ENCODE assay signal across 8 cellular contexts in the genomic region with DNA sequence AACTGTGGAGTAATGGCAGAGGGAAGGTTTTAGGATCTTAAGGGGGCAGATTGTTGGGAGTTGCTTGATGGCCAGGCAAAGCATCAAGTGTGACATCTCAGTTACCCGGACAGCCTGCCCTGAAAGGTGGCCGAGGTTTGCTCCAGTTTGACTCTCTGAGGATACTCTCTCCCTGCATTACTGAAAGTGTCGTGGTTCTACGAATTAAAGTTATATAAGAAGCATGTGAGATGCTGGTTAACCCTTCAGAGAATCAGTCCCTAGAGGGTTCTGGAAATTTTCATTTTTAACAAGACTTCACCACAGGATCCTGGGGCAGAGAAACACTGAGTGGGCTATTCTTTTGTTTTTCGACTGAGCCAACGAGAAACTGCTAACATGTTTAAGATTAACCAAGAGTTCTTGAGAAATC. TPM values are rescaled to one million over a fixed set of nuclear protein-coding genes. Genes with fewer than 3 reads are reported as not detected.
DNase-seq lines count a peak whose midpoint lies in the region; ATAC-seq lines count a peak whose summit lies in the region.

No MANE protein-coding gene starts in this region.

- H3K36me3 ChIP-seq in ES-I3 (ENCODE audit: insufficient read depth, low read length): no peaks in the 10 kb centered on the region

- H3K4me1 Mint-ChIP-seq in naive B cell: peaks cover 41 to 66% (median 61%) of the 10 kb centered on the region in 3 donors

- peaks cover 9% of the 10 kb centered on the region for H3K4me1 ChIP-seq in ES-I3 (ENCODE audit: insufficient read depth, low read length)

- peak overlapping the region; percentile 96 for H3K27ac ChIP-seq in caudate nucleus (ENCODE audit: low read depth, low read length)

- no peaks in the 10 kb centered on the region for H3K9me3 Mint-ChIP-seq in naive B cell

- H3K36me3 Mint-ChIP-seq in naive B cell: no peaks in the 10 kb centered on the region

- no peaks in the 10 kb centered on the region for H3K27me3 Mint-ChIP-seq in naive B cell

- ATAC-seq in HG03432 (IDR thresholded peaks at IDR 0.05; ENCODE audit: unreplicated experiment): peak; percentile 2
- no peak for ATAC-seq in naive B cell (ENCODE audit: low read depth in 2 of 2)
- ATAC-seq in HG02870 (IDR thresholded peaks at IDR 0.05; ENCODE audit: unreplicated experiment): no peak

- DNase-seq in caudate nucleus (lab: John Stamatoyannopoulos, UW): peak in 4 of 61 donors; percentile 36 to 53 (median 44)
- no peak for DNase-seq in naive B cell
- DNase-seq in NCI-H2029 treated with DMSO at 0.1 percent for 48 hours (lab: John Stamatoyannopoulos, UW): no peak
- no peak for DNase-seq in KG1 (lab: John Stamatoyannopoulos, UW)
- no peak for DNase-seq in mucosa of gallbladder (ENCODE audit: low spot score)

- peak overlapping the region; percentile 90 for H3K9ac ChIP-seq in ES-I3 (ENCODE audit: low read depth, low read length)

- H3K27ac Mint-ChIP-seq in naive B cell: peak overlapping the region; percentile 99 to 100 (median 99)

- peak overlapping the region; percentile 92 to 99 (median 96) for H3K4me3 Mint-ChIP-seq in naive B cell

- H3K9me3 ChIP-seq in ES-I3 (ENCODE audit: control insufficient read depth, insufficient read depth, low read length): no peaks in the 10 kb centered on the region

RNA-seq across cellular contexts. Expression of gene ZNF644, which starts 0.7 kb away (rescaled TPM):
- polyA plus RNA-seq in naive B cell (ENCODE audit: low read depth in 6 of 6): 100 to 1,000 TPM in 3 of 6 donors, 10 to 100 TPM in 3; 89.4 to 115 (median 103) TPM
- total RNA-seq in mucosa of gallbladder: 39.2 TPM
